ENCODE assay signal across 22 cellular contexts in the genomic region with DNA sequence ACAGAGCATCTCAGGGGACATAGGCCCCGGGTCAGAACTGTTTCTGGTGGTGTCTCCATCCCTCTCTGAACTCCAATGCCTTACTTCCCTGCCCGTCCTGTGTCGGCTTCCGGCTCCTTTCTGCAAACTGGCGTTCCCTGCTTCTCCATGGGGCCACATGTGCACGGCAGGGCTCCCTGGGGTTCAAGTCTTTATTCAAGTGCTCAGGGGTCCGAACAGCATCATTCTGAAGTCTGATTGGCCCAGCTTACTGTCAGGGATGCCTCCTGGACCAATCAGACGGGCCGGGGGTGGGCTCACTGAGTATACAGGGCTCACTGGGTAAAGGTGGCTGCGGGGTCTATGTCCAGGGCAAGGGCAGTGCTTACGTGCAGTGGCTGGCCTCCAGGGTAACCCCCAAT. TPM values are rescaled to one million over a fixed set of nuclear protein-coding genes. Genes with fewer than 3 reads are reported as not detected.
A peak's percentile ranks its signal among the peaks of the same experiment; 100 is the strongest.
DNase-seq lines count a peak whose midpoint lies in the region; ATAC-seq, FAIRE-seq and TF ChIP-seq lines count a peak whose summit lies in the region.
"Had no signal": no experiment of that assay in that cellular context is flagged by ENCODE, and none has a peak within 500 bp of the region (broad histone marks: within the 10 kb centered on the region; RNA-seq: fewer than 3 reads in every experiment).

No MANE protein-coding gene starts in this region.

- H3K36me3 ChIP-seq in GM12878 (ENCODE audit: control insufficient read depth in 2 of 2, insufficient read depth in 2 of 2, low read length in 1 of 2) (no peaks in the 10 kb centered on the region), thyroid gland (no peaks in the 10 kb centered on the region), transverse colon (no peaks in the 10 kb centered on the region)

- SMC1A ChIA-PET in GM12878 (lab: Charles Lee; ENCODE audit: uncharacterized antibody, unreplicated experiment), result no interaction called here

- POLR2A ChIA-PET in HEK293T (lab: Yijun Ruan, JAX), result no interaction called here
- POLR2A ChIA-PET in GM12878 (lab: Charles Lee), result interaction anchor here (0.7 kb wide), 1 partner anchor 26 kb away, joined by 3 read pairs; no protein-coding TSS in a partner anchor

- H3K27ac ChIP-seq in GM12878 (ENCODE audit: control insufficient read depth, insufficient read depth) (no peak overlapping the region), thyroid gland (no peak overlapping the region), transverse colon (no peak overlapping the region)
- H3K27ac ChIP-seq: hepatocyte had no signal

- H3K4me3 ChIP-seq in GM12878 (no peak overlapping the region), thyroid gland (replicated peaks in 1 of 3) (no peak overlapping the region), transverse colon (no peak overlapping the region)
- H3K4me3 ChIP-seq: hepatocyte had no signal

- H2AFZ ChIP-seq in GM12878 (ENCODE audit: control insufficient read depth, low read depth, low read length), result no peak overlapping the region
- H2AFZ ChIP-seq: hepatocyte had no signal

- in situ Hi-C loops in GM12878 (cut with MboI) (no loop called here), transverse colon (cut with MboI; ENCODE audit: low pct_ligation_motif_present in 1 of 4, low pct_unique_long_range_greater_than_20kb in 1 of 4, low sequenced_read_pairs in 3 of 4) (no loop called here)

- intact Hi-C loops in GM12878 (cut with micrococcal nuclease; ENCODE audit: unreplicated experiment) (no loop called here), thyroid gland (cut with DNase I) (no loop called here), transverse colon (cut with DNase I; ENCODE audit: low total_unique reads) (no loop called here)

- no peaks in the 10 kb centered on the region for H3K9me3 ChIP-seq in GM12878 (replicated peaks; ENCODE audit: control insufficient read depth, insufficient read depth, low read length)
- no peaks in the 10 kb centered on the region for H3K9me3 ChIP-seq in thyroid gland
- no peaks in the 10 kb centered on the region for H3K9me3 ChIP-seq in transverse colon

- CTCF ChIA-PET in HEK293T (lab: Yijun Ruan, JAX), result no interaction called here
- CTCF ChIA-PET in GM12878 (lab: Yijun Ruan, JAX), result no interaction called here

- 21% methylated on average over 11 of the region's 11 CpGs for WGBS in GM12878 (ENCODE audit: insufficient coverage, insufficient replicate concordance, low lambda C conversion rate, missing lambda C conversion rate)
- WGBS in thyroid gland, 2 donors, result 46 to 56% methylated on average over 11 of the region's 11 CpGs
- WGBS in transverse colon (ENCODE audit: low coverage in 1 of 2), 2 donors, result 53 to 60% methylated on average over 2 to 11 of the region's 11 CpGs

- H4K20me1 ChIP-seq in GM12878 (ENCODE audit: control insufficient read depth, insufficient read depth), result no peaks in the 10 kb centered on the region

- no peak overlapping the region for H3K9ac ChIP-seq in GM12878 (ENCODE audit: control insufficient read depth, insufficient read depth, low read length)

- TF ChIP-seq RAD21 in GM12878 (IDR thresholded peaks at IDR 0.05; ENCODE audit: insufficient read depth, low read depth, low read length), result no peak

- H3K4me1 ChIP-seq in GM12878 (ENCODE audit: control insufficient read depth, insufficient read depth, low read length) (no peaks in the 10 kb centered on the region), thyroid gland (no peaks in the 10 kb centered on the region), transverse colon (no peaks in the 10 kb centered on the region)

- no TSS peak for BruUV-seq in GM12878 (replicated peaks; lab: Mats Ljungman, UMichigan)

- TF ChIP-seq POLR2A in GM12878 (IDR thresholded peaks at IDR 0.05; ENCODE audit: low read depth, low read length), result no peak
- no peak for TF ChIP-seq POLR2A in thyroid gland (IDR thresholded peaks at IDR 0.05)
- TF ChIP-seq POLR2A in transverse colon (IDR thresholded peaks at IDR 0.05), result no peak

- DNase-seq in AG08395 (ENCODE audit: low spot score), result peak; percentile 10
- peak; percentile 48 for DNase-seq in HEK293T (ENCODE audit: extremely low spot score)
- DNase-seq in GM12878 (ENCODE audit: low read depth, low spot score), result no peak
- peak; percentile 80 for DNase-seq in iPS-NIHi11 (ENCODE audit: low spot score)
- no peak for DNase-seq in thyroid gland
- DNase-seq in transverse colon, result no peak
- DNase-seq in NCI-H2029 treated with DMSO at 0.1 percent for 48 hours (lab: John Stamatoyannopoulos, UW), result no peak
- DNase-seq: activated naive CD4-positive, alpha-beta T cell treated with Interleukin-2 at 50 U/mL for 16 hours; anterior cingulate cortex; CD4-positive, alpha-beta memory T cell; DMS79; NCI-H1105; NCI-H2171 treated with DMSO at 0.1 percent for 48 hours; NCI-H774; right cardiac atrium; stimulated activated naive CD4-positive, alpha-beta T cell treated with Interleukin-2 at 50 U/mL for 16 hours had no signal

- FAIRE-seq in GM12878 (lab: Jason Lieb, UNC), result no peak
- FAIRE-seq: H54 had no signal

- RAD21 ChIA-PET in GM12878 (lab: Charles Lee; ENCODE audit: unreplicated experiment), result interaction anchor here (0.6 kb wide), 1 partner anchor 133 kb away, joined by 3 read pairs; no protein-coding TSS in a partner anchor

- H3K27me3 ChIP-seq in GM12878 (replicated peaks in 1 of 2; ENCODE audit: control insufficient read depth in 2 of 2, insufficient read depth in 2 of 2, low read length in 1 of 2) (peaks cover 0 to 1% of the 10 kb centered on the region in 2 experiments; a peak in 1 of 4 replicates), thyroid gland (no peaks in the 10 kb centered on the region), transverse colon (peaks cover 25% of the 10 kb centered on the region)
- H3K27me3 ChIP-seq: hepatocyte had no signal

- ATAC-seq in GM12878 (peak; percentile 60), GM21737 (IDR thresholded peaks at IDR 0.05; ENCODE audit: unreplicated experiment) (no peak)

- TF ChIP-seq CTCF in GM12878 (IDR thresholded peaks at IDR 0.05 in 2 of 3, conservative IDR thresholded peaks at IDR 0.05 in 1 of 3; ENCODE audit: control insufficient read depth in 2 of 3, extremely low read depth in 1 of 3, insufficient read depth in 1 of 3, low read depth in 3 of 3, low read length in 3 of 3) (no peak), thyroid gland (IDR thresholded peaks at IDR 0.05) (no peak), transverse colon (IDR thresholded peaks at IDR 0.05) (no peak)

- no peak overlapping the region for H3K4me2 ChIP-seq in GM12878 (ENCODE audit: control insufficient read depth, insufficient read depth)
- H3K4me2 ChIP-seq: hepatocyte had no signal

- TF ChIP-seq EP300 in GM12878 (IDR thresholded peaks at IDR 0.05; ENCODE audit: borderline replicate concordance in 1 of 2, control insufficient read depth in 1 of 2, low read depth in 2 of 2, low read length in 2 of 2) (no peak), transverse colon (IDR thresholded peaks at IDR 0.05; ENCODE audit: low read depth) (no peak)

- H3K79me2 ChIP-seq in GM12878 (ENCODE audit: control insufficient read depth, insufficient read depth, low read length), result no peaks in the 10 kb centered on the region
- H3K79me2 ChIP-seq: hepatocyte had no signal

TF ChIP-seq in HEK293T, 16 proteins besides CTCF, POLR2A, EP300 and RAD21:
- TF ChIP-seq NFRKB (IDR thresholded peaks at IDR 0.05) (no peak), LEF1 (IDR thresholded peaks at IDR 0.05; ENCODE audit: borderline replicate concordance) (no peak)
- TF ChIP-seq, protein P1, sequence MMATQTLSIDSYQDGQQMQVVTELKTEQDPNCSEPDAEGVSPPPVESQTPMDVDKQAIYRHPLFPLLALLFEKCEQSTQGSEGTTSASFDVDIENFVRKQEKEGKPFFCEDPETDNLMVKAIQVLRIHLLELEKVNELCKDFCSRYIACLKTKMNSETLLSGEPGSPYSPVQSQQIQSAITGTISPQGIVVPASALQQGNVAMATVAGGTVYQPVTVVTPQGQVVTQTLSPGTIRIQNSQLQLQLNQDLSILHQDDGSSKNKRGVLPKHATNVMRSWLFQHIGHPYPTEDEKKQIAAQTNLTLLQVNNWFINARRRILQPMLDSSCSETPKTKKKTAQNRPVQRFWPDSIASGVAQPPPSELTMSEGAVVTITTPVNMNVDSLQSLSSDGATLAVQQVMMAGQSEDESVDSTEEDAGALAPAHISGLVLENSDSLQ (IDR thresholded peaks at IDR 0.05), result peak; percentile 94

TF ChIP-seq in GM12878, 131 proteins besides CTCF, POLR2A, EP300 and RAD21 (continues in another document):
- TF ChIP-seq SP1 (IDR thresholded peaks at IDR 0.05; ENCODE audit: low read depth, low read length), result peak; percentile 71
- TF ChIP-seq, protein P2, sequence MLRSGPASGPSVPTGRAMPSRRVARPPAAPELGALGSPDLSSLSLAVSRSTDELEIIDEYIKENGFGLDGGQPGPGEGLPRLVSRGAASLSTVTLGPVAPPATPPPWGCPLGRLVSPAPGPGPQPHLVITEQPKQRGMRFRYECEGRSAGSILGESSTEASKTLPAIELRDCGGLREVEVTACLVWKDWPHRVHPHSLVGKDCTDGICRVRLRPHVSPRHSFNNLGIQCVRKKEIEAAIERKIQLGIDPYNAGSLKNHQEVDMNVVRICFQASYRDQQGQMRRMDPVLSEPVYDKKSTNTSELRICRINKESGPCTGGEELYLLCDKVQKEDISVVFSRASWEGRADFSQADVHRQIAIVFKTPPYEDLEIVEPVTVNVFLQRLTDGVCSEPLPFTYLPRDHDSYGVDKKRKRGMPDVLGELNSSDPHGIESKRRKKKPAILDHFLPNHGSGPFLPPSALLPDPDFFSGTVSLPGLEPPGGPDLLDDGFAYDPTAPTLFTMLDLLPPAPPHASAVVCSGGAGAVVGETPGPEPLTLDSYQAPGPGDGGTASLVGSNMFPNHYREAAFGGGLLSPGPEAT (IDR thresholded peaks at IDR 0.05; ENCODE audit: low read depth), result no peak

RNA-seq across cellular contexts. Expression of a gene that starts 17.1 kb away (rescaled TPM):
- not detected in 2 replicates for total RNA-seq in GM12878 (2013; cell fraction: nucleolus; rRNA removed)
- not detected in 2 replicates for total RNA-seq in GM12878 (2014; rRNA removed)
- total RNA-seq in GM12878 (2014; rRNA removed; fragmentation: Illumina TruSeq; extraction: Trizol), result not detected in 2 replicates
- total RNA-seq in GM12878 (2021), result not detected in 2 replicates
- not detected for polyA plus RNA-seq in GM12878 (2011; ENCODE audit: low read depth)
- not detected in 2 replicates for polyA plus RNA-seq in GM12878 (2011; rRNA removed)
- not detected in 2 replicates for polyA plus RNA-seq in GM12878 (2011; cell fraction: cytosol; rRNA removed)
- not detected in 2 replicates for polyA plus RNA-seq in GM12878 (2011; cell fraction: nucleus; rRNA removed)
- polyA plus RNA-seq in GM12878 (2012), result not detected in 2 replicates
- not detected in 2 replicates for polyA plus RNA-seq in GM12878 (2014; fragmentation: Illumina TruSeq; extraction: Trizol)
- not detected for polyA plus RNA-seq in GM12878 (2014; fragmentation: Nextera tagmentation; extraction: Ambion mirVana)
- not detected in 2 replicates for polyA plus RNA-seq in GM12878 (2014; rRNA removed)
- polyA plus RNA-seq in GM12878 (2016; fragmentation: Nextera tagmentation; extraction: Ambion mirVana), result not detected
- polyA minus RNA-seq in GM12878 (2011; rRNA and poly(A)+ RNA removed), result not detected in 2 replicates
- polyA minus RNA-seq in GM12878 (2011; cell fraction: cytosol; rRNA and poly(A)+ RNA removed), result not detected in 2 replicates
- not detected in 2 replicates for polyA minus RNA-seq in GM12878 (2011; cell fraction: nucleus; rRNA and poly(A)+ RNA removed)
- 1 to 10 TPM in 1 of 4 donors, under 1 TPM in 1, not detected in 2; 0.11 to 1.3 TPM for total RNA-seq in thyroid gland
- total RNA-seq in transverse colon, result not detected
- total RNA-seq: CD4-positive, alpha-beta memory T cell; hepatocyte; LHCN-M2; omental fat pad; right cardiac atrium; RPMI7951 had no signal
- polyA plus RNA-seq: CD4-positive, alpha-beta memory T cell; hepatocyte; right cardiac atrium had no signal

Comparison
In these comparisons a context has a peak if more than half of its experiments do, and no peak if none do; other contexts are left out.
1. DNase-seq: peak in AG08395 (single experiment), HEK293T (single experiment) and iPS-NIHi11 (single experiment); none in GM12878 (single experiment), thyroid gland (0 of 2), transverse colon (single experiment) and NCI-H2029 treated with DMSO at 0.1 percent for 48 hours (single experiment).